Comparison of ENCODE assay signal across 17 cellular contexts in the genomic region with DNA sequence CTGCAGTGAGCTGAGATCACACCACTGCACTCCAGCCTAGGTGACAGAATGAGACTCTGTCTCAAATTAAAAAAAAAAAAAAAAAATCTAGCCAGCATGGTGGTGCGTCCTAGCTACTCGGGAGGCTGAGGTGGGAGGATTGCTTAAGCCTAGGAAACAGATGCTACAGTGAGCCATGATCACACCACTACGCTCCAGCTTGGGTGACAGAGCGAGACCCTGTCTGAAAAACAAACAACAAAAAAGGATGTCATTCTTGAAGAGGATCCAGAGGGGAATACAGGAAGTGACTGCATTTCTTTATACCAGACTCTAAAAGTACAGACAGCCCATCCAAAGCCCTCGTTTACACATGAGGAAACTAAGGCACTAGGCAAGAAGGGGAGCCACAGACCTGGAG.
"Had no signal": no experiment of that assay in that cellular context is flagged by ENCODE, and none has a peak within 500 bp of the region (broad histone marks: within the 10 kb centered on the region; RNA-seq: fewer than 3 reads in every experiment).

No MANE protein-coding gene starts in this region.

- H2AFZ ChIP-seq: hepatocyte had no signal

- ATAC-seq: activated CD4-positive, alpha-beta T cell treated with anti-CD3 and anti-CD28 coated beads for 36 hours; activated T-cell treated with anti-CD3 and anti-CD28 coated beads, Interleukin-2, amount 50 U/mL, for 4 hours; foreskin keratinocyte; WTC11 had no signal

- H3K27me3 Mint-ChIP-seq: activated CD4-positive, alpha-beta T cell treated with anti-CD3 and anti-CD28 coated beads for 36 hours; activated naive CD8-positive, alpha-beta T cell had no signal

- H3K27me3 ChIP-seq: adrenal gland, ascending aorta, foreskin keratinocyte, hepatocyte had no signal

- H3K4me3 Mint-ChIP-seq: activated CD4-positive, alpha-beta T cell treated with anti-CD3 and anti-CD28 coated beads for 36 hours; activated naive CD8-positive, alpha-beta T cell; activated T-cell treated with anti-CD3 and anti-CD28 coated beads, Interleukin-2, amount 50 U/mL, for 4 hours; WTC11 had no signal

- H3K4me3 ChIP-seq: adrenal gland, ascending aorta, hepatocyte had no signal

- H3K36me3 Mint-ChIP-seq: activated naive CD8-positive, alpha-beta T cell had no signal

- H3K4me2 ChIP-seq: hepatocyte had no signal

- H3K27ac Mint-ChIP-seq: activated CD4-positive, alpha-beta T cell treated with anti-CD3 and anti-CD28 coated beads for 36 hours; activated naive CD8-positive, alpha-beta T cell; activated T-helper 2 cell treated with anti-CD3 and anti-CD28 coated beads, Interferon-gamma antibody, Interleukin-2, Interleukin-4, amounts not matched to agents 10 μg/mL and 5 μg/mL and 100 μg/mL, durations not matched to agents 14 hours and 24 hours and 36 hours; WTC11 had no signal

- H3K4me1 ChIP-seq: adrenal gland, ascending aorta, foreskin keratinocyte had no signal

- H3K27ac ChIP-seq: ascending aorta, foreskin keratinocyte, hepatocyte had no signal

- DNase-seq: activated CD4-positive, alpha-beta T cell treated with anti-CD3 and anti-CD28 coated beads for 36 hours; activated CD4-positive, alpha-beta T cell treated with anti-CD3 and anti-CD28 coated beads, Interleukin-2, amount 50 U/mL, for 48 hours; activated CD8-positive, alpha-beta memory T cell treated with anti-CD3 and anti-CD28 coated beads, Interleukin-2, amount 50 U/mL, for 48 hours; activated naive CD4-positive, alpha-beta T cell; activated T-cell treated with anti-CD3 and anti-CD28 coated beads, Interleukin-2, amount 50 U/mL, for 4 hours; adrenal gland; central memory CD4-positive, alpha-beta T cell; dermis blood vessel endothelial cell; effector memory CD4-positive, alpha-beta T cell; foreskin keratinocyte; retina; T1000 had no signal

- H3K9me3 ChIP-seq: adrenal gland, ascending aorta had no signal

- H3K9me3 Mint-ChIP-seq: activated T-cell treated with anti-CD3 and anti-CD28 coated beads, Interleukin-2, amount 50 U/mL, for 4 hours; activated T-helper 2 cell treated with anti-CD3 and anti-CD28 coated beads, Interferon-gamma antibody, Interleukin-2, Interleukin-4, amounts not matched to agents 10 μg/mL and 5 μg/mL and 100 μg/mL, durations not matched to agents 14 hours and 24 hours and 36 hours; WTC11 had no signal
